1 cellular context compared by ENCODE assay signal in genomic region chr10:45972106-45972812, GRCh38.
TF ChIP-seq lines count a peak whose summit lies in the region.

Gene TIMM23, plus strand, starts transcription at chr10:45972489. Its CDS starts 136 bp downstream, at chr10:45972625.

TF ChIP-seq in K562, 482 proteins besides CTCF, POLR2A, EP300 and RAD21 (continued from another document and continues in another):
- TF ChIP-seq PHF20 (IDR thresholded peaks at IDR 0.05; ENCODE audit: partially characterized antibody) (peak; percentile 73), ZNF583 (CRISPR knock-in tag; IDR thresholded peaks at IDR 0.05) (peak; percentile 42; the same call in 1 of the 2 replicates), MNT (conservative IDR thresholded peaks at IDR 0.05) (peak; percentile 86 to 90), DIDO1 (tag; IDR thresholded peaks at IDR 0.05; ENCODE audit: low read depth) (peak; percentile 88), MXI1 (IDR thresholded peaks at IDR 0.05; ENCODE audit: low read depth, low read length) (peak; percentile 56; the same call in 1 of the 2 replicates), RBFOX2 (IDR thresholded peaks at IDR 0.05; ENCODE audit: low read depth, low read length) (peak; percentile 86), RBBP5 (IDR thresholded peaks at IDR 0.05; ENCODE audit: borderline replicate concordance, insufficient read depth, low read length, poor library complexity, severe bottlenecking) (peak; percentile 82), ETV5 (CRISPR knock-in tag; IDR thresholded peaks at IDR 0.05; ENCODE audit: low read depth) (peak; percentile 66), SPI1 (IDR thresholded peaks at IDR 0.05; ENCODE audit: borderline replicate concordance, low read depth, low read length) (peak; percentile 88), MAX (CRISPR knock-in tag; IDR thresholded peaks at IDR 0.05) (peak; percentile 65; the same call in 1 of the 2 replicates), SRF (CRISPR knock-in tag; IDR thresholded peaks at IDR 0.05) (peak in 1 of 2 experiments; percentile 27; a peak in 1 of 4 replicates), LCOR (CRISPR knock-in tag; IDR thresholded peaks at IDR 0.05) (0 out of 2 replicates have a peak, but pooled peaks have one; percentile 23), HCFC1 (IDR thresholded peaks at IDR 0.05; ENCODE audit: low read depth, low read length) (peak; percentile 69), CREB3L1 (IDR thresholded peaks at IDR 0.05; ENCODE audit: borderline replicate concordance, low read depth) (0 out of 2 replicates have a peak, but pooled peaks have one; percentile 23), SIN3A (IDR thresholded peaks at IDR 0.05; ENCODE audit: borderline replicate concordance in 2 of 2, control insufficient read depth in 1 of 2, low read depth in 2 of 2, low read length in 2 of 2) (peak in 1 of 2 experiments; percentile 75; a peak in 1 of 4 replicates), GABPB1 (CRISPR knock-in tag; IDR thresholded peaks at IDR 0.05) (peak; percentile 93), HMGN3 (IDR thresholded peaks at IDR 0.05; ENCODE audit: borderline replicate concordance, extremely low read depth, insufficient read length, low read depth, low read length) (peak; percentile 24), NR2C1 (IDR thresholded peaks at IDR 0.05) (peak; percentile 89), NR2C1 (tag; IDR thresholded peaks at IDR 0.05) (peak; percentile 92), E2F8 (IDR thresholded peaks at IDR 0.05; ENCODE audit: low read depth, partially characterized antibody) (peak; percentile 92), RB1 (IDR thresholded peaks at IDR 0.05; ENCODE audit: low read depth) (peak; percentile 47; the same call in 1 of the 2 replicates), ZNF395 (CRISPR knock-in tag; IDR thresholded peaks at IDR 0.05) (peak; percentile 65; the same call in 1 of the 2 replicates), MXD1 (CRISPR knock-in tag; IDR thresholded peaks at IDR 0.05; ENCODE audit: borderline replicate concordance, poor library complexity, severe bottlenecking) (peak; percentile 58), RFX1 (IDR thresholded peaks at IDR 0.05) (peak; percentile 37; the same call in 1 of the 2 replicates), ZBTB11 (CRISPR knock-in tag; IDR thresholded peaks at IDR 0.05) (peak in 1 of 3 experiments; percentile 63; a peak in 1 of 6 replicates), MAZ (CRISPR knock-in tag; conservative IDR thresholded peaks at IDR 0.05 in 1 of 2, IDR thresholded peaks at IDR 0.05 in 1 of 2) (peak; percentile 31 to 43; a peak in 2 of 4 replicates), PHF21A (IDR thresholded peaks at IDR 0.05; ENCODE audit: borderline replicate concordance, low read depth) (peak; percentile 54; the same call in 1 of the 2 replicates), MGA (IDR thresholded peaks at IDR 0.05) (peak; percentile 75), KDM1A (IDR thresholded peaks at IDR 0.05) (peak; percentile 31 to 32; a peak in 2 of 4 replicates), NFIC (IDR thresholded peaks at IDR 0.05) (peak; percentile 64), HDAC2 (IDR thresholded peaks at IDR 0.05) (peak; percentile 54; the same call in 1 of the 2 replicates), KDM4B (IDR thresholded peaks at IDR 0.05; ENCODE audit: borderline replicate concordance in 2 of 2, low read depth in 1 of 2) (peak in 1 of 2 experiments; percentile 73; a peak in 1 of 4 replicates), SUPT5H (IDR thresholded peaks at IDR 0.05) (peak; percentile 84)
